Comparison of ENCODE assay signal across 10 cellular contexts in the genomic region with DNA sequence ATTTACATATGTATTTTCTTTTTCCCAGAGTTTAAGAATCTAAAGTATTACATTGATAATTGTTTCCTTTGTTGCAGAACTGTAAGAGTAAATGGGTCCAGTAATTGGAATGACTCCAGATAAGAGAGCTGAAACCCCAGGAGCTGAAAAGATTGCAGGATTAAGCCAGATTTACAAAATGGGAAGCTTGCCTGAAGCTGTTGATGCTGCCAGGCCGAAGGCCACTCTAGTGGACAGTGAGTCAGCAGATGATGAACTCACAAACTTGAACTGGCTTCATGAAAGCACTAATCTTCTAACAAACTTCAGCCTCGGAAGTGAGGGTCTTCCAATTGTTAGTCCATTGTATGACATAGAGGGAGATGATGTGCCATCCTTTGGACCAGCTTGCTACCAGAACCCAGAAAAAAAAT. TPM values are rescaled to one million over a fixed set of nuclear protein-coding genes. Genes with fewer than 3 reads are reported as not detected.
DNase-seq lines count a peak whose midpoint lies in the region; ATAC-seq and TF ChIP-seq lines count a peak whose summit lies in the region.
"Had no signal": no experiment of that assay in that cellular context is flagged by ENCODE, and none has a peak within 500 bp of the region (broad histone marks: within the 10 kb centered on the region; RNA-seq: fewer than 3 reads in every experiment).

No MANE protein-coding gene starts in this region.

- H3K9me3 Mint-ChIP-seq in natural killer cell treated with Interleukin-12 subunit alpha and Interleukin-12 subunit beta and Interleukin-15 and Interleukin-18, amount 100 ng/mL, for 72 hours: peaks cover 5% of the 10 kb centered on the region

- ATAC-seq in natural killer cell treated with Interleukin-12 subunit alpha and Interleukin-12 subunit beta and Interleukin-15 and Interleukin-18, amount 100 ng/mL, for 72 hours: no peak
- no peak for ATAC-seq in GM19324 (IDR thresholded peaks at IDR 0.05; ENCODE audit: low FRiP score, unreplicated experiment)
- ATAC-seq: body of pancreas had no signal

- H3K27me3 Mint-ChIP-seq in natural killer cell treated with Interleukin-12 subunit alpha and Interleukin-12 subunit beta and Interleukin-15 and Interleukin-18, amount 100 ng/mL, for 72 hours: no peaks in the 10 kb centered on the region

- H3K27ac Mint-ChIP-seq in natural killer cell treated with Interleukin-12 subunit alpha and Interleukin-12 subunit beta and Interleukin-15 and Interleukin-18, amount 100 ng/mL, for 72 hours: peak overlapping the region; percentile 29

- no peak overlapping the region for H3K4me3 Mint-ChIP-seq in natural killer cell treated with Interleukin-12 subunit alpha and Interleukin-12 subunit beta and Interleukin-15 and Interleukin-18, amount 100 ng/mL, for 72 hours

- TF ChIP-seq CTCF in AG10803 (conservative IDR thresholded peaks at IDR 0.05; ENCODE audit: low read length): no peak
- no peak for TF ChIP-seq CTCF in fibroblast of mammary gland (conservative IDR thresholded peaks at IDR 0.05; ENCODE audit: control insufficient read depth, insufficient read depth, low read depth, low read length)

- H3K4me3 ChIP-seq in AG10803 (ENCODE audit: low read length) (no peak overlapping the region), fibroblast of mammary gland (ENCODE audit: control insufficient read depth, low read depth, low read length) (no peak overlapping the region)
- H3K4me3 ChIP-seq: body of pancreas, skin epidermis had no signal

- H3K36me3 Mint-ChIP-seq in natural killer cell treated with Interleukin-12 subunit alpha and Interleukin-12 subunit beta and Interleukin-15 and Interleukin-18, amount 100 ng/mL, for 72 hours: peaks cover 22% of the 10 kb centered on the region

- DNase-seq in AG10803 (ENCODE audit: low read depth) (peak; percentile 81), OCI-M1 (lab: John Stamatoyannopoulos, UW) (peak; percentile 33), fibroblast of mammary gland (ENCODE audit: low read depth) (peak; percentile 92), amniotic stem cell (lab: John Stamatoyannopoulos, UW) (no peak), MV-4-11 (lab: John Stamatoyannopoulos, UW) (no peak), SHP77 treated with DMSO at 0.1 percent for 48 hours (lab: John Stamatoyannopoulos, UW) (no peak)
- DNase-seq in natural killer cell treated with Interleukin-12 subunit alpha and Interleukin-12 subunit beta and Interleukin-15 and Interleukin-18, amount 100 ng/mL, for 72 hours (ENCODE audit: low spot score): no peak

- H3K4me1 Mint-ChIP-seq in natural killer cell treated with Interleukin-12 subunit alpha and Interleukin-12 subunit beta and Interleukin-15 and Interleukin-18, amount 100 ng/mL, for 72 hours (ENCODE audit: low read depth in 2 of 2): peaks cover 30 to 38% of the 10 kb centered on the region in 2 donors

RNA-seq across cellular contexts. Expression of a gene that starts 31.6 kb away (rescaled TPM):
- 10 to 100 TPM; 47.6 to 57.5 TPM for total RNA-seq in natural killer cell treated with Interleukin-12 subunit alpha and Interleukin-12 subunit beta and Interleukin-15 and Interleukin-18, amount 100 ng/mL, for 72 hours

Comparison
In these comparisons a context has a peak if more than half of its experiments do, and no peak if none do; other contexts are left out.
1. DNase-seq: peak in AG10803 (single experiment), OCI-M1 (single experiment) and fibroblast of mammary gland (single experiment); none in natural killer cell treated with Interleukin-12 subunit alpha and Interleukin-12 subunit beta and Interleukin-15 and Interleukin-18, amount 100 ng/mL, for 72 hours (single experiment), amniotic stem cell (single experiment), MV-4-11 (single experiment) and SHP77 treated with DMSO at 0.1 percent for 48 hours (single experiment).